In the genomic region with DNA sequence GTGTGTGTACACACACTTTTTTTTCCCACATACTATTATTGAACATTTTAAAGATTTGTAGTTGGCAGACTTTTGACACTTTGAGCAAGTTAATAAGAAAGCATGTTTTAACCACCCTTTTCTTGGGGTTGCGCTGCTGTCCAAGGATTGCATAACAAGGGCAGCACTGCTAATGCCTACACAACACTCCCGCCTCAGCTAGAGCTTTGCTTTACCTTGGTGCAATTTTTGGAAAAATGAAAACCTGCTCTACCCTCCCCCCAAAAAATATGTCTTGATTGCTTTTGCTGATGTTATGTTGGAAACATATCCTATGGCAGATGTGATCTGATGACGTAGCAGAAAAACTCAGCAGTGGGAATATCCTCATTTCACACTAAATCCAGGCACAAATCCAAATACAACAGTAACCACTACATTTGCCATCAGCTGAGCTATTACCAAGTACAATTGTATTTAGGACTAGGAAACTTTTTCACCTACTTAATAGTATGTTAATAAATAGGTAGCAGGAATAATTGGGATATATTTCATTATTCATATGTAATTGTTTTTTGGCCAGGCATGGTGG, we compare ENCODE assay signal across 13 cellular contexts. TPM values are rescaled to one million over a fixed set of nuclear protein-coding genes. Genes with fewer than 3 reads are reported as not detected.
DNase-seq lines count a peak whose midpoint lies in the region; ATAC-seq and TF ChIP-seq lines count a peak whose summit lies in the region.
"Had no signal": no experiment of that assay in that cellular context is flagged by ENCODE, and none has a peak within 500 bp of the region (broad histone marks: within the 10 kb centered on the region; RNA-seq: fewer than 3 reads in every experiment).

No MANE protein-coding gene starts in this region.

- H3K4me1 ChIP-seq in SK-N-SH (ENCODE audit: control insufficient read depth in 1 of 2, insufficient read depth in 2 of 2, low read depth in 1 of 2, low read length in 1 of 2) (peaks cover 7 to 8% of the 10 kb centered on the region in 2 experiments; a peak in 2 of 4 replicates), esophagus muscularis mucosa (peaks cover 20 to 69% (median 52%) of the 10 kb centered on the region in 4 donors)

- H4K20me1 ChIP-seq in SK-N-SH (ENCODE audit: insufficient read depth), result peaks cover 99% of the 10 kb centered on the region

- peaks cover 0 to 12% of the 10 kb centered on the region in 2 experiments for H3K36me3 ChIP-seq in SK-N-SH (replicated peaks in 1 of 2; ENCODE audit: control insufficient read depth in 1 of 2, insufficient read depth in 2 of 2, low read length in 1 of 2)
- H3K36me3 ChIP-seq in esophagus muscularis mucosa, result no peaks in the 10 kb centered on the region

- CTCF ChIA-PET in SK-N-SH (lab: Yijun Ruan, JAX), result interaction anchor here (0.7 to 1.9 kb wide), 5 partner anchors 9 to 55 kb away, joined by 3 to 8 read pairs (median 4); no protein-coding TSS in a partner anchor

- H2AFZ ChIP-seq in SK-N-SH (ENCODE audit: low read depth), result no peak overlapping the region

- TF ChIP-seq EP300 in SK-N-SH (IDR thresholded peaks at IDR 0.05; ENCODE audit: borderline replicate concordance in 1 of 2, low read depth in 1 of 2, low read length in 1 of 2) (no peak), esophagus muscularis mucosa (IDR thresholded peaks at IDR 0.05) (no peak)

- no peak overlapping the region for H3K9ac ChIP-seq in SK-N-SH

- H3K4me2 ChIP-seq in SK-N-SH, result no peak overlapping the region

- H3K9me3 ChIP-seq in SK-N-SH (no peaks in the 10 kb centered on the region; the same call in 1 of the 2 replicates), esophagus muscularis mucosa (no peaks in the 10 kb centered on the region)
- H3K9me3 ChIP-seq: spleen had no signal

- H3K27ac Mint-ChIP-seq in nephron (peak overlapping the region; percentile 53 to 54 (median 54)), nephron progenitor cell (no peak overlapping the region)
- H3K27ac Mint-ChIP-seq in activated T-cell treated with anti-CD3 and anti-CD28 coated beads, Interleukin-2, amount 50 U/mL, for 72 hours, result no peak overlapping the region
- H3K27ac Mint-ChIP-seq: stimulated activated naive CD8-positive, alpha-beta T cell treated with anti-CD3 and anti-CD28 coated beads, Interleukin-15, Interleukin-2, amounts not matched to agents 100 ng/mL and 50 ng/mL, for 24 hours had no signal

- WGBS in SK-N-SH (ENCODE audit: low lambda C conversion rate), result 99% methylated on average over 3 of the region's 3 CpGs
- 20% methylated on average over 3 of the region's 3 CpGs for WGBS in esophagus muscularis mucosa

- DNase-seq in SK-N-SH (no peak), esophagus muscularis mucosa (ENCODE audit: extremely low spot score) (no peak), nephron progenitor cell (no peak), putamen (ENCODE audit: low spot score) (no peak)
- DNase-seq in activated T-cell treated with anti-CD3 and anti-CD28 coated beads, Interleukin-2, amount 50 U/mL, for 72 hours, result no peak
- DNase-seq: ACHN; activated CD4-positive, alpha-beta T cell treated with anti-CD3 and anti-CD28 coated beads, Interleukin-2, amount 50 U/mL, for 48 hours; NCI-H1048; spleen had no signal

- intact Hi-C loops in esophagus muscularis mucosa (cut with DNase I), result no loop called here

- no peaks in the 10 kb centered on the region for H3K9me2 ChIP-seq in SK-N-SH

- no peaks in the 10 kb centered on the region for H3K27me3 Mint-ChIP-seq in nephron (ENCODE audit: low read depth)
- H3K27me3 Mint-ChIP-seq in nephron progenitor cell (ENCODE audit: low read depth, poor library complexity), result no peaks in the 10 kb centered on the region
- H3K27me3 Mint-ChIP-seq in activated T-cell treated with anti-CD3 and anti-CD28 coated beads, Interleukin-2, amount 50 U/mL, for 72 hours (ENCODE audit: low read depth), result no peaks in the 10 kb centered on the region
- H3K27me3 Mint-ChIP-seq: stimulated activated naive CD8-positive, alpha-beta T cell treated with anti-CD3 and anti-CD28 coated beads, Interleukin-15, Interleukin-2, amounts not matched to agents 100 ng/mL and 50 ng/mL, for 24 hours had no signal

- H3K4me3 ChIP-seq in SK-N-SH (ENCODE audit: low read depth in 2 of 2, low read length in 1 of 2) (no peak overlapping the region), esophagus muscularis mucosa (peak overlapping the region in 3 of 4 donors; percentile 10 to 25 (median 20))

- H3K9me3 Mint-ChIP-seq in nephron (no peaks in the 10 kb centered on the region), nephron progenitor cell (peaks cover 17% of the 10 kb centered on the region)
- no peaks in the 10 kb centered on the region for H3K9me3 Mint-ChIP-seq in activated T-cell treated with anti-CD3 and anti-CD28 coated beads, Interleukin-2, amount 50 U/mL, for 72 hours
- H3K9me3 Mint-ChIP-seq: stimulated activated naive CD8-positive, alpha-beta T cell treated with anti-CD3 and anti-CD28 coated beads, Interleukin-15, Interleukin-2, amounts not matched to agents 100 ng/mL and 50 ng/mL, for 24 hours had no signal

- peaks cover 100% of the 10 kb centered on the region for H3K79me2 ChIP-seq in SK-N-SH (ENCODE audit: insufficient read depth)

- peaks cover 23% of the 10 kb centered on the region for H3K4me1 Mint-ChIP-seq in nephron
- H3K4me1 Mint-ChIP-seq in nephron progenitor cell, result no peaks in the 10 kb centered on the region
- peaks cover 21% of the 10 kb centered on the region for H3K4me1 Mint-ChIP-seq in activated T-cell treated with anti-CD3 and anti-CD28 coated beads, Interleukin-2, amount 50 U/mL, for 72 hours (ENCODE audit: low read depth)

- H3K27ac ChIP-seq in SK-N-SH (ENCODE audit: low read depth in 2 of 2, low read length in 1 of 2), result no peak overlapping the region; a peak in 1 of 4 replicates
- peak overlapping the region; percentile 62 to 67 (median 62) for H3K27ac ChIP-seq in esophagus muscularis mucosa (replicated peaks in 1 of 4)

- TF ChIP-seq CTCF in SK-N-SH (IDR thresholded peaks at IDR 0.05) (no peak), esophagus muscularis mucosa (IDR thresholded peaks at IDR 0.05) (no peak), nephron (IDR thresholded peaks at IDR 0.05; ENCODE audit: unreplicated experiment in 3 of 3) (no peak), nephron progenitor cell (IDR thresholded peaks at IDR 0.05) (no peak)

- H3K36me3 Mint-ChIP-seq in nephron (ENCODE audit: low read depth) (peaks cover 30% of the 10 kb centered on the region), nephron progenitor cell (ENCODE audit: low read depth) (peaks cover 49% of the 10 kb centered on the region)
- H3K36me3 Mint-ChIP-seq in activated T-cell treated with anti-CD3 and anti-CD28 coated beads, Interleukin-2, amount 50 U/mL, for 72 hours (ENCODE audit: insufficient read depth in 2 of 2), result peaks cover 1 to 3% of the 10 kb centered on the region in 2 donors

- ATAC-seq in SK-N-SH treated with all-trans-retinoic acid at 6 μM for 48 hours, result peak; percentile 17; the same call in 2 of the 3 replicates
- ATAC-seq in HG03097 (IDR thresholded peaks at IDR 0.05; ENCODE audit: low FRiP score, unreplicated experiment), result no peak
- no peak for ATAC-seq in activated T-cell treated with anti-CD3 and anti-CD28 coated beads, Interleukin-2, amount 50 U/mL, for 72 hours (replicated peaks in 1 of 2)

- TF ChIP-seq POLR2A in esophagus muscularis mucosa (IDR thresholded peaks at IDR 0.05; ENCODE audit: low read depth), result no peak

- TF ChIP-seq RAD21 in SK-N-SH (IDR thresholded peaks at IDR 0.05; ENCODE audit: low read length), result no peak

- H3K4me3 Mint-ChIP-seq in nephron (no peak overlapping the region), nephron progenitor cell (no peak overlapping the region)
- H3K4me3 Mint-ChIP-seq in activated T-cell treated with anti-CD3 and anti-CD28 coated beads, Interleukin-2, amount 50 U/mL, for 72 hours, result no peak overlapping the region
- H3K4me3 Mint-ChIP-seq: stimulated activated naive CD8-positive, alpha-beta T cell treated with anti-CD3 and anti-CD28 coated beads, Interleukin-15, Interleukin-2, amounts not matched to agents 100 ng/mL and 50 ng/mL, for 24 hours had no signal

- H3K27me3 ChIP-seq in SK-N-SH (ENCODE audit: insufficient read depth), result no peaks in the 10 kb centered on the region
- no peaks in the 10 kb centered on the region for H3K27me3 ChIP-seq in esophagus muscularis mucosa
- H3K27me3 ChIP-seq: spleen had no signal

- H3F3A ChIP-seq in SK-N-SH (replicated peaks; ENCODE audit: insufficient read depth), result peaks cover 12% of the 10 kb centered on the region

- POLR2A ChIA-PET in SK-N-SH (lab: Yijun Ruan, JAX), result no interaction called here

TF ChIP-seq in SK-N-SH treated with all-trans-retinoic acid at 6 μM for 48 hours, 23 proteins besides CTCF, POLR2A, EP300 and RAD21 (continues in another document):
- no peak for TF ChIP-seq ZFP3 (CRISPR knock-in tag; IDR thresholded peaks at IDR 0.05)
- TF ChIP-seq ESRRG (CRISPR knock-in tag; IDR thresholded peaks at IDR 0.05), result no peak
- TF ChIP-seq ZNF70 (CRISPR knock-in tag; IDR thresholded peaks at IDR 0.05), result no peak
- TF ChIP-seq OSR1 (CRISPR knock-in tag; IDR thresholded peaks at IDR 0.05), result no peak

TF ChIP-seq in SK-N-SH, 30 proteins besides CTCF, POLR2A, EP300 and RAD21:
- TF ChIP-seq, protein P1, sequence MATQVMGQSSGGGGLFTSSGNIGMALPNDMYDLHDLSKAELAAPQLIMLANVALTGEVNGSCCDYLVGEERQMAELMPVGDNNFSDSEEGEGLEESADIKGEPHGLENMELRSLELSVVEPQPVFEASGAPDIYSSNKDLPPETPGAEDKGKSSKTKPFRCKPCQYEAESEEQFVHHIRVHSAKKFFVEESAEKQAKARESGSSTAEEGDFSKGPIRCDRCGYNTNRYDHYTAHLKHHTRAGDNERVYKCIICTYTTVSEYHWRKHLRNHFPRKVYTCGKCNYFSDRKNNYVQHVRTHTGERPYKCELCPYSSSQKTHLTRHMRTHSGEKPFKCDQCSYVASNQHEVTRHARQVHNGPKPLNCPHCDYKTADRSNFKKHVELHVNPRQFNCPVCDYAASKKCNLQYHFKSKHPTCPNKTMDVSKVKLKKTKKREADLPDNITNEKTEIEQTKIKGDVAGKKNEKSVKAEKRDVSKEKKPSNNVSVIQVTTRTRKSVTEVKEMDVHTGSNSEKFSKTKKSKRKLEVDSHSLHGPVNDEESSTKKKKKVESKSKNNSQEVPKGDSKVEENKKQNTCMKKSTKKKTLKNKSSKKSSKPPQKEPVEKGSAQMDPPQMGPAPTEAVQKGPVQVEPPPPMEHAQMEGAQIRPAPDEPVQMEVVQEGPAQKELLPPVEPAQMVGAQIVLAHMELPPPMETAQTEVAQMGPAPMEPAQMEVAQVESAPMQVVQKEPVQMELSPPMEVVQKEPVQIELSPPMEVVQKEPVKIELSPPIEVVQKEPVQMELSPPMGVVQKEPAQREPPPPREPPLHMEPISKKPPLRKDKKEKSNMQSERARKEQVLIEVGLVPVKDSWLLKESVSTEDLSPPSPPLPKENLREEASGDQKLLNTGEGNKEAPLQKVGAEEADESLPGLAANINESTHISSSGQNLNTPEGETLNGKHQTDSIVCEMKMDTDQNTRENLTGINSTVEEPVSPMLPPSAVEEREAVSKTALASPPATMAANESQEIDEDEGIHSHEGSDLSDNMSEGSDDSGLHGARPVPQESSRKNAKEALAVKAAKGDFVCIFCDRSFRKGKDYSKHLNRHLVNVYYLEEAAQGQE (IDR thresholded peaks at IDR 0.05; ENCODE audit: low read depth, low read length), result no peak

RNA-seq across cellular contexts. Expression of a gene that starts 51.6 kb away (rescaled TPM):
- 16.4 and 19.7 TPM in 2 replicates for polyA plus RNA-seq in SK-N-SH (2012; rRNA removed)
- 28.0 and 32.2 TPM in 2 replicates for polyA plus RNA-seq in SK-N-SH (2012; cell fraction: cytosol; rRNA removed)
- polyA plus RNA-seq in SK-N-SH (2012; cell fraction: nucleus; rRNA removed), result 12.2 and 18.0 TPM in 2 replicates
- total RNA-seq in esophagus muscularis mucosa, result 10 to 100 TPM; 27.8 to 45.1 (median 34.4) TPM
- 10 to 100 TPM; 58.1 to 59.7 TPM for total RNA-seq in activated T-cell treated with anti-CD3 and anti-CD28 coated beads, Interleukin-2, amount 50 U/mL, for 72 hours

Comparison
In these comparisons a context has a peak if more than half of its experiments do, and no peak if none do; other contexts are left out.
1. H3K27ac ChIP-seq: peak in esophagus muscularis mucosa (4 of 4); none in SK-N-SH (0 of 2).
2. H3K4me3 ChIP-seq: peak in esophagus muscularis mucosa (3 of 4); none in SK-N-SH (0 of 2).
3. H3K27ac Mint-ChIP-seq: peak in nephron (3 of 3); none in nephron progenitor cell (single experiment) and activated T-cell treated with anti-CD3 and anti-CD28 coated beads, Interleukin-2, amount 50 U/mL, for 72 hours (single experiment).